ENCODE assay signal across 18 cellular contexts in the genomic region with DNA sequence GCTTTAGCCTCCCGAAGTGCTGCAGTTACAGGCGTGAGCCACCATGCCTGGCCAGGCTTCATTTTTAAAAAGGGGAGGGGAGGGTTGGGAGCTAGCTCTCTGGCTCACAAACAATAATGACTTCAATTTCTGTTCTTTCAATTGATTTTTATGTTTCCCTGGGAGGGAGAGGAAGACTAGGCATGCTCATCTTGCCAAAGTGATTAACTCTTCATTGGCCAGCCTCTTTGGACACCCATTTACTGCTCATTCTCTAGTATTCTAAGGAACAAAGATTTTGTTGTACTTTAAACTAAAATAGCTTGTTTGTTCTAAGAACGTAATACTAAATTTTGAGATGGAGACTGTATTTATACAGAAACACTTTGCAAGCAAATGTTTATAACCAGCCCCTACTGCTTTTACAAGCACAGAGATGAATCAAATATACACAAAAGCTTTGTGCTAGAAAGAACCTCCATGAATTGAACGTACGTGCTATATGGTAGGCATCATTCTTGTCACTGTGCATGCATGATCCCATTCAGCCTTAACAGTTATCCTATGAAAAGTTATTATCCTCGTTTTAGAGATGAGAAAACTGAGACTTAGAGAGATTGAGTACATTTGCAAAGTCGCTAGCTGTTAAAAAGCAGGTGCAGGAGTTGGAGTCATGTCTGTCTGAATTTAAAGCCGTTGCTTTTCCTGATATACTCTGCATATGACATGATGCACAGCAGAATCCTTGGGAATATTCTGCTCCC. TPM values are rescaled to one million over a fixed set of nuclear protein-coding genes. Genes with fewer than 3 reads are reported as not detected.
DNase-seq lines count a peak whose midpoint lies in the region; TF ChIP-seq lines count a peak whose summit lies in the region.
"Had no signal": no experiment of that assay in that cellular context is flagged by ENCODE, and none has a peak within 500 bp of the region (broad histone marks: within the 10 kb centered on the region; RNA-seq: fewer than 3 reads in every experiment).

No MANE protein-coding gene starts in this region.

- no peaks in the 10 kb centered on the region for H4K20me1 ChIP-seq in hepatocyte (ENCODE audit: insufficient read depth, poor library complexity, severe bottlenecking)

- WGBS in hepatocyte (ENCODE audit: low lambda C conversion rate, missing lambda C conversion rate) = 57% methylated on average over 8 of the region's 8 CpGs
- WGBS in sigmoid colon, 2 donors = 74 to 79% methylated on average over 8 of the region's 8 CpGs

- H3K36me3 ChIP-seq in HAP-1 (replicated peaks) (no peaks in the 10 kb centered on the region), hepatocyte (replicated peaks; ENCODE audit: insufficient read depth, low read depth) (no peaks in the 10 kb centered on the region), sigmoid colon (no peaks in the 10 kb centered on the region)

- H3K9me3 ChIP-seq in HAP-1 (no peaks in the 10 kb centered on the region), hepatocyte (ENCODE audit: low read depth) (no peaks in the 10 kb centered on the region), sigmoid colon (peaks cover 0 to 4% (median 0%) of the 10 kb centered on the region in 4 donors)

- H2AFZ ChIP-seq in hepatocyte = no peak overlapping the region
- H2AFZ ChIP-seq: GM23248 had no signal

- in situ Hi-C loops in HAP-1 (cut with MboI; ENCODE audit: low sequenced_read_pairs) (no loop called here), GM13977 (cut with MboI; ENCODE audit: low pct_unique_long_range_greater_than_20kb, low sequenced_read_pairs, unreplicated experiment) (no loop called here)

- H3K79me2 ChIP-seq in hepatocyte = no peaks in the 10 kb centered on the region

- no peak for TF ChIP-seq CTCF in hepatocyte (IDR thresholded peaks at IDR 0.05; ENCODE audit: poor library complexity)
- no peak for TF ChIP-seq CTCF in sigmoid colon (IDR thresholded peaks at IDR 0.05)
- TF ChIP-seq CTCF in GM13977 (IDR thresholded peaks at IDR 0.05; ENCODE audit: extremely low read depth, insufficient read depth, missing control alignments) = no peak

- peak overlapping the region; percentile 64 for H3K27ac ChIP-seq in angular gyrus (ENCODE audit: low read depth, low read length)
- H3K27ac ChIP-seq in hepatocyte = peak overlapping the region; percentile 69
- no peak overlapping the region for H3K27ac ChIP-seq in sigmoid colon
- H3K27ac ChIP-seq: HL-60 had no signal

- H3K9me2 ChIP-seq in hepatocyte (replicated peaks; ENCODE audit: insufficient read depth) = no peaks in the 10 kb centered on the region

- H3K4me2 ChIP-seq in hepatocyte = peak overlapping the region; percentile 5

- no peak for TF ChIP-seq EP300 in sigmoid colon (IDR thresholded peaks at IDR 0.05)

- intact Hi-C loops in sigmoid colon (cut with DNase I) = no loop called here

- H3K27me3 ChIP-seq in HAP-1 (ENCODE audit: low read depth) (no peaks in the 10 kb centered on the region), hepatocyte (no peaks in the 10 kb centered on the region), sigmoid colon (no peaks in the 10 kb centered on the region)

- H3K4me3 ChIP-seq in HAP-1 (no peak overlapping the region), hepatocyte (no peak overlapping the region), sigmoid colon (no peak overlapping the region)
- H3K4me3 ChIP-seq: GM23248 had no signal

- peak; percentile 31 to 55 for DNase-seq in HAP-1 (ENCODE audit: low spot score in 2 of 2)
- DNase-seq in hepatocyte (ENCODE audit: low spot score) = no peak
- DNase-seq in sigmoid colon = peak; percentile 28
- no peak for DNase-seq in GM13977 (ENCODE audit: low spot score)
- DNase-seq in NCI-H187 treated with DMSO at 0.1 percent for 48 hours (lab: John Stamatoyannopoulos, UW) = no peak
- no peak for DNase-seq in SW 1271 (lab: John Stamatoyannopoulos, UW)
- DNase-seq: ACHN; C1 segment of cervical spinal cord; CD8-positive, alpha-beta memory T cell; DND-41; NCI-H1436; NCI-H2029; NCI-H2171 treated with DMSO at 0.1 percent for 48 hours; NK-92 treated with Interleukin-12 subunit alpha and Interleukin-12 subunit beta, amount 100 ng/mL, for 24 hours; Right ventricle myocardium superior had no signal

- TF ChIP-seq POLR2A in sigmoid colon (IDR thresholded peaks at IDR 0.05) = no peak

- H3K4me1 ChIP-seq in HAP-1 = peaks cover 53% of the 10 kb centered on the region
- no peaks in the 10 kb centered on the region for H3K4me1 ChIP-seq in hepatocyte (ENCODE audit: insufficient read depth)
- no peaks in the 10 kb centered on the region for H3K4me1 ChIP-seq in sigmoid colon

RNA-seq across cellular contexts. Expression of a gene that starts 43.2 kb away (rescaled TPM):
- 82.1 and 84.1 TPM in 2 replicates for total RNA-seq in hepatocyte
- 24.4 and 32.0 TPM in 2 replicates for polyA plus RNA-seq in hepatocyte
- 10 to 100 TPM; 31.6 to 51.7 (median 34.7) TPM for total RNA-seq in sigmoid colon
- polyA plus RNA-seq in sigmoid colon = 10 to 100 TPM; 19.8 to 26.8 (median 25.5) TPM

Comparison
In these comparisons a context has a peak if more than half of its experiments do, and no peak if none do; other contexts are left out.
1. DNase-seq: peak in HAP-1 (2 of 2) and sigmoid colon (single experiment); none in hepatocyte (single experiment), GM13977 (single experiment), NCI-H187 treated with DMSO at 0.1 percent for 48 hours (single experiment) and SW 1271 (0 of 2).
2. H3K27ac ChIP-seq: peak in angular gyrus (single experiment) and hepatocyte (single experiment); none in sigmoid colon (0 of 4).